In genomic region chr1:100794719-100795645, GRCh38 we compare ENCODE assay signal across 17 cellular contexts.
DNase-seq lines count a peak whose midpoint lies in the region; ATAC-seq and TF ChIP-seq lines count a peak whose summit lies in the region.
"Had no signal": no experiment of that assay in that cellular context is flagged by ENCODE, and none has a peak within 500 bp of the region (broad histone marks: within the 10 kb centered on the region; RNA-seq: fewer than 3 reads in every experiment).

No MANE protein-coding gene starts in this region.

- H3K27me3 Mint-ChIP-seq in nephron (ENCODE audit: low read depth) (peaks cover 5% of the 10 kb centered on the region), endothelial cell (ENCODE audit: unreplicated experiment) (peaks cover 2% of the 10 kb centered on the region)
- H3K27me3 Mint-ChIP-seq: progenitor cell of endocrine pancreas had no signal

- H3K36me3 Mint-ChIP-seq in nephron (ENCODE audit: low read depth) = no peaks in the 10 kb centered on the region
- no peaks in the 10 kb centered on the region for H3K36me3 Mint-ChIP-seq in endothelial cell (ENCODE audit: low read depth, unreplicated experiment)
- H3K36me3 Mint-ChIP-seq: immature natural killer cell had no signal

- no peaks in the 10 kb centered on the region for H3K9me3 ChIP-seq in MG63
- H3K9me3 ChIP-seq: BLaER1, SJCRH30, upper lobe of left lung had no signal

- no peak for ATAC-seq in HG03571 (IDR thresholded peaks at IDR 0.05; ENCODE audit: unreplicated experiment)
- ATAC-seq: activated CD8-positive, alpha-beta T cell treated with anti-CD3 and anti-CD28 coated beads for 36 hours had no signal

- DNase-seq in Daoy (ENCODE audit: low read depth) (peak; percentile 69), MG63 (peak; percentile 52), astrocyte of the hippocampus (ENCODE audit: low read depth, low spot score) (peak; percentile 21), posterior vena cava (ENCODE audit: low spot score) (no peak), ureter (ENCODE audit: low spot score) (no peak), endothelial cell (ENCODE audit: low spot score) (no peak)
- DNase-seq: activated CD8-positive, alpha-beta T cell treated with anti-CD3 and anti-CD28 coated beads for 36 hours; effector CD4-positive, alpha-beta T cell; immature natural killer cell; SJCRH30; stimulated activated CD4-positive, alpha-beta T cell treated with anti-CD3 and anti-CD28 coated beads, Interleukin-2, amount 100 ng/mL, for 48 hours; upper lobe of left lung had no signal

- TF ChIP-seq CTCF in nephron (IDR thresholded peaks at IDR 0.05; ENCODE audit: unreplicated experiment in 3 of 3) = no peak
- no peak for TF ChIP-seq CTCF in endothelial cell (IDR thresholded peaks at IDR 0.05; ENCODE audit: unreplicated experiment)

- intact Hi-C loops in posterior vena cava (cut with DNase I) = no loop called here

- peak overlapping the region in 1 of 3 experiments; percentile 2 for H3K4me3 Mint-ChIP-seq in nephron
- H3K4me3 Mint-ChIP-seq in endothelial cell (ENCODE audit: unreplicated experiment) = no peak overlapping the region
- H3K4me3 Mint-ChIP-seq: activated CD8-positive, alpha-beta T cell treated with anti-CD3 and anti-CD28 coated beads for 36 hours; immature natural killer cell had no signal

- H3K4me1 Mint-ChIP-seq in nephron (peaks cover 15% of the 10 kb centered on the region), endothelial cell (ENCODE audit: unreplicated experiment) (peaks cover 3% of the 10 kb centered on the region)
- H3K4me1 Mint-ChIP-seq: immature natural killer cell had no signal

- H3K36me3 ChIP-seq in MG63 = no peaks in the 10 kb centered on the region
- H3K36me3 ChIP-seq: BLaER1, SJCRH30, upper lobe of left lung had no signal

- no peak overlapping the region for H3K4me3 ChIP-seq in MG63
- H3K4me3 ChIP-seq: BLaER1, SJCRH30, upper lobe of left lung had no signal

- peak overlapping the region; percentile 34 to 80 (median 76) for H3K27ac Mint-ChIP-seq in nephron
- H3K27ac Mint-ChIP-seq in endothelial cell (ENCODE audit: unreplicated experiment) = no peak overlapping the region
- H3K27ac Mint-ChIP-seq: activated CD8-positive, alpha-beta T cell treated with anti-CD3 and anti-CD28 coated beads for 36 hours; activated T-helper 2 cell treated with anti-CD3 and anti-CD28 coated beads, Interferon-gamma antibody, Interleukin-2, Interleukin-4, amounts not matched to agents 10 μg/mL and 5 μg/mL and 100 μg/mL, durations not matched to agents 14 hours and 24 hours and 36 hours; immature natural killer cell; progenitor cell of endocrine pancreas had no signal

- no peaks in the 10 kb centered on the region for H3K9me3 Mint-ChIP-seq in nephron
- no peaks in the 10 kb centered on the region for H3K9me3 Mint-ChIP-seq in endothelial cell (ENCODE audit: unreplicated experiment)
- H3K9me3 Mint-ChIP-seq: activated CD8-positive, alpha-beta T cell treated with anti-CD3 and anti-CD28 coated beads for 36 hours; activated T-helper 2 cell treated with anti-CD3 and anti-CD28 coated beads, Interferon-gamma antibody, Interleukin-2, Interleukin-4, amounts not matched to agents 10 μg/mL and 5 μg/mL and 100 μg/mL, durations not matched to agents 14 hours and 24 hours and 36 hours; immature natural killer cell had no signal

- no peaks in the 10 kb centered on the region for H3K27me3 ChIP-seq in MG63
- H3K27me3 ChIP-seq: BLaER1, SJCRH30, upper lobe of left lung had no signal

Comparison
In these comparisons a context has a peak if more than half of its experiments do, and no peak if none do; other contexts are left out.
1. DNase-seq: peak in Daoy (single experiment), MG63 (single experiment) and astrocyte of the hippocampus (single experiment); none in posterior vena cava (single experiment), ureter (single experiment) and endothelial cell (single experiment).